In genomic region chr1:54361342-54361741, GRCh38 we compare ENCODE assay signal across 16 cellular contexts. TPM values are rescaled to one million over a fixed set of nuclear protein-coding genes. Genes with fewer than 3 reads are reported as not detected.
A peak's percentile ranks its signal among the peaks of the same experiment; 100 is the strongest.
DNase-seq lines count a peak whose midpoint lies in the region; ATAC-seq, FAIRE-seq and TF ChIP-seq lines count a peak whose summit lies in the region.
"Had no signal": no experiment of that assay in that cellular context is flagged by ENCODE, and none has a peak within 500 bp of the region (broad histone marks: within the 10 kb centered on the region; RNA-seq: fewer than 3 reads in every experiment).

No MANE protein-coding gene starts in this region.

- no peaks in the 10 kb centered on the region for H3K27me3 ChIP-seq in prostate gland (replicated peaks; ENCODE audit: insufficient read depth)

- peak overlapping the region; percentile 37 for H3K27ac Mint-ChIP-seq in endothelial cell (ENCODE audit: unreplicated experiment)
- peak overlapping the region in 9 of 10 donors; percentile 15 to 88 (median 56) for H3K27ac Mint-ChIP-seq in naive thymus-derived CD8-positive, alpha-beta T cell

- no peak overlapping the region for H3K4me3 Mint-ChIP-seq in endothelial cell (ENCODE audit: unreplicated experiment)
- H3K4me3 Mint-ChIP-seq in naive thymus-derived CD8-positive, alpha-beta T cell = no peak overlapping the region
- H3K4me3 Mint-ChIP-seq: activated T-cell treated with anti-CD3 and anti-CD28 coated beads, Interleukin-2, amount 50 U/mL, for 4 hours; CD14-positive monocyte; naive B cell had no signal

- TF ChIP-seq CTCF in D721Med (IDR thresholded peaks at IDR 0.05; ENCODE audit: insufficient read depth, missing control alignments) (peak; percentile 57), endothelial cell (IDR thresholded peaks at IDR 0.05; ENCODE audit: unreplicated experiment) (no peak), prostate gland (IDR thresholded peaks at IDR 0.05) (no peak)

- no peak overlapping the region for H3K27ac ChIP-seq in prostate gland

- no peaks in the 10 kb centered on the region for H3K9me3 ChIP-seq in prostate gland
- H3K9me3 ChIP-seq: HAP-1 had no signal

- peaks cover 7% of the 10 kb centered on the region for H3K27me3 Mint-ChIP-seq in endothelial cell (ENCODE audit: unreplicated experiment)
- no peaks in the 10 kb centered on the region for H3K27me3 Mint-ChIP-seq in naive thymus-derived CD8-positive, alpha-beta T cell
- H3K27me3 Mint-ChIP-seq: naive B cell had no signal

- WGBS in prostate gland = 86% methylated on average over 12 of the region's 12 CpGs

- H3K4me1 ChIP-seq in prostate gland (replicated peaks) = peaks cover 15% of the 10 kb centered on the region
- H3K4me1 ChIP-seq: HAP-1 had no signal

- H3K9me3 Mint-ChIP-seq in endothelial cell (ENCODE audit: unreplicated experiment) = no peaks in the 10 kb centered on the region
- no peaks in the 10 kb centered on the region for H3K9me3 Mint-ChIP-seq in naive thymus-derived CD8-positive, alpha-beta T cell
- H3K9me3 Mint-ChIP-seq: activated T-cell treated with anti-CD3 and anti-CD28 coated beads, Interleukin-2, amount 50 U/mL, for 4 hours; CD14-positive monocyte; naive B cell had no signal

- FAIRE-seq in D721Med (lab: Jason Lieb, UNC) = no peak
- FAIRE-seq: GM18507, small intestine had no signal

- H3K36me3 ChIP-seq in prostate gland = no peaks in the 10 kb centered on the region
- H3K36me3 ChIP-seq: HAP-1 had no signal

- H3K36me3 Mint-ChIP-seq in endothelial cell (ENCODE audit: low read depth, unreplicated experiment) = peaks cover 10% of the 10 kb centered on the region
- H3K36me3 Mint-ChIP-seq in naive thymus-derived CD8-positive, alpha-beta T cell = peaks cover 0 to 24% (median 8%) of the 10 kb centered on the region in 3 donors
- H3K36me3 Mint-ChIP-seq: naive B cell had no signal

- no peak for ATAC-seq in naive thymus-derived CD8-positive, alpha-beta T cell
- ATAC-seq in HG03097 (IDR thresholded peaks at IDR 0.05; ENCODE audit: low FRiP score, unreplicated experiment) = no peak
- no peak for ATAC-seq in GM19023 (IDR thresholded peaks at IDR 0.05; ENCODE audit: unreplicated experiment)
- ATAC-seq: activated T-cell treated with anti-CD3 and anti-CD28 coated beads, Interleukin-2, amount 50 U/mL, for 4 hours had no signal

- DNase-seq in D721Med (ENCODE audit: insufficient read length, low spot score) = no peak
- peak; percentile 29 for DNase-seq in NCI-H1694 treated with DMSO at 0.1 percent for 48 hours (lab: John Stamatoyannopoulos, UW)
- no peak for DNase-seq in endothelial cell (ENCODE audit: low spot score)
- DNase-seq in naive thymus-derived CD8-positive, alpha-beta T cell = no peak
- DNase-seq in GM19240 (ENCODE audit: insufficient read length, low spot score) = no peak
- DNase-seq in prostate gland (ENCODE audit: low spot score) = no peak
- DNase-seq: activated CD4-positive, alpha-beta T cell treated with anti-CD3 and anti-CD28 coated beads for 1 hour; activated T-cell treated with anti-CD3 and anti-CD28 coated beads, Interleukin-2, amount 50 U/mL, for 4 hours; GF-D8; naive B cell; small intestine had no signal

- TF ChIP-seq POLR2A in prostate gland (IDR thresholded peaks at IDR 0.05) = no peak

- H3K4me3 ChIP-seq in prostate gland = no peak overlapping the region
- H3K4me3 ChIP-seq: HAP-1 had no signal

- peaks cover 54% of the 10 kb centered on the region for H3K4me1 Mint-ChIP-seq in endothelial cell (ENCODE audit: unreplicated experiment)
- peaks cover 52 to 97% (median 91%) of the 10 kb centered on the region in 4 donors for H3K4me1 Mint-ChIP-seq in naive thymus-derived CD8-positive, alpha-beta T cell

- POLR2A ChIA-PET in naive thymus-derived CD8-positive, alpha-beta T cell (lab: Charles Lee) = interaction anchor here (0.5 to 1.6 kb wide), 3 partner anchors 51 to 128 kb away, joined by 3 to 4 read pairs (median 3); no protein-coding TSS in a partner anchor

- intact Hi-C loops in prostate gland (cut with DNase I) = no loop called here

RNA-seq across cellular contexts. Expression of gene SSBP3, which starts 44.9 kb away (rescaled TPM):
- total RNA-seq in endothelial cell (ENCODE audit: unreplicated experiment) (142 TPM), prostate gland (10 to 100 TPM; 45.0 to 94.4 TPM)
- total RNA-seq in naive thymus-derived CD8-positive, alpha-beta T cell = 10 to 100 TPM; 88.7 to 93.8 TPM
- polyA plus RNA-seq in naive thymus-derived CD8-positive, alpha-beta T cell = 10 to 100 TPM; 16.1 to 19.8 (median 16.7) TPM
